Comparison of ENCODE assay signal across 9 cellular contexts in genomic region chr6:46090115-46091079, GRCh38. TPM values are rescaled to one million over a fixed set of nuclear protein-coding genes. Genes with fewer than 3 reads are reported as not detected.
DNase-seq lines count a peak whose midpoint lies in the region; ATAC-seq and TF ChIP-seq lines count a peak whose summit lies in the region.
"Had no signal": no experiment of that assay in that cellular context is flagged by ENCODE, and none has a peak within 500 bp of the region (broad histone marks: within the 10 kb centered on the region; RNA-seq: fewer than 3 reads in every experiment).

No MANE protein-coding gene starts in this region.

- H3K4me1 Mint-ChIP-seq in activated CD4-positive, alpha-beta memory T cell treated with anti-CD3 and anti-CD28 coated beads for 36 hours (ENCODE audit: low read depth): no peaks in the 10 kb centered on the region

- H3K27me3 Mint-ChIP-seq in activated CD4-positive, alpha-beta memory T cell treated with anti-CD3 and anti-CD28 coated beads for 36 hours: peaks cover 30% of the 10 kb centered on the region

- ATAC-seq in HG03469 (IDR thresholded peaks at IDR 0.05; ENCODE audit: unreplicated experiment): no peak

- intact Hi-C loops in activated CD4-positive, alpha-beta memory T cell treated with anti-CD3 and anti-CD28 coated beads for 36 hours (cut with micrococcal nuclease): loop anchor here (1.0 to 5.0 kb wide), 5 partner anchors 48 to 536 kb away; no protein-coding TSS in a partner anchor

- no peak overlapping the region for H3K4me3 Mint-ChIP-seq in activated CD4-positive, alpha-beta memory T cell treated with anti-CD3 and anti-CD28 coated beads for 36 hours
- H3K4me3 Mint-ChIP-seq: activated naive CD8-positive, alpha-beta T cell had no signal

- H3K36me3 Mint-ChIP-seq in activated CD4-positive, alpha-beta memory T cell treated with anti-CD3 and anti-CD28 coated beads for 36 hours: peaks cover 6% of the 10 kb centered on the region

- DNase-seq in DMS 273 treated with DMSO at 0.1 percent for 48 hours (lab: John Stamatoyannopoulos, UW) (peak; percentile 7), HEK293T (ENCODE audit: extremely low spot score) (peak; percentile 72), NCI-H526 (lab: John Stamatoyannopoulos, UW) (peak; percentile 43 to 87), ecto neural progenitor cell (ENCODE audit: low spot score) (peak; percentile 57), medulla oblongata (ENCODE audit: extremely low spot score) (peak; percentile 79)
- DNase-seq in activated CD4-positive, alpha-beta memory T cell treated with anti-CD3 and anti-CD28 coated beads for 36 hours: peak; percentile 73
- DNase-seq in stimulated activated CD8-positive, alpha-beta memory T cell treated with anti-CD3 and anti-CD28 coated beads, Interleukin-15, amount 100 ng/mL, for 48 hours (ENCODE audit: low read depth in 2 of 2): peak; percentile 15 to 34

- peaks cover 16% of the 10 kb centered on the region for H3K9me3 Mint-ChIP-seq in activated CD4-positive, alpha-beta memory T cell treated with anti-CD3 and anti-CD28 coated beads for 36 hours

- POLR2A ChIA-PET in HEK293T (lab: Yijun Ruan, JAX): interaction anchor here (0.7 kb wide), 1 partner anchor 129 kb away, joined by 3 read pairs; no protein-coding TSS in a partner anchor
- POLR2A ChIA-PET in activated CD4-positive, alpha-beta memory T cell treated with anti-CD3 and anti-CD28 coated beads for 36 hours (lab: Charles Lee): no interaction called here

- CTCF ChIA-PET in HEK293T (lab: Yijun Ruan, JAX): interaction anchor here (0.6 to 1.5 kb wide), 15 partner anchors 9 to 606 kb away, joined by 3 to 7 read pairs (median 3); partner anchors contain the start of gene ENPP5
- CTCF ChIA-PET in activated CD4-positive, alpha-beta memory T cell treated with anti-CD3 and anti-CD28 coated beads for 36 hours (lab: Charles Lee): interaction anchor here (0.6 to 2.4 kb wide), 52 partner anchors 10 to 1615 kb away, joined by 3 to 60 read pairs (median 5); partner anchors contain the start of gene ENPP4

- no peak overlapping the region for H3K27ac Mint-ChIP-seq in activated CD4-positive, alpha-beta memory T cell treated with anti-CD3 and anti-CD28 coated beads for 36 hours
- H3K27ac Mint-ChIP-seq: activated naive CD8-positive, alpha-beta T cell had no signal

TF ChIP-seq in HEK293T, 16 proteins besides CTCF, POLR2A, EP300 and RAD21:
- TF ChIP-seq ZNF384 (IDR thresholded peaks at IDR 0.05) (peak; percentile 78), TARDBP (IDR thresholded peaks at IDR 0.05) (no peak), LEF1 (IDR thresholded peaks at IDR 0.05; ENCODE audit: borderline replicate concordance) (no peak), SUZ12 (IDR thresholded peaks at IDR 0.05) (no peak), FOXM1 (IDR thresholded peaks at IDR 0.05; ENCODE audit: borderline replicate concordance) (no peak)

RNA-seq across cellular contexts. Expression of gene ENPP4, which starts 39.4 kb away (rescaled TPM):
- 1 to 10 TPM; 8.5 to 8.8 TPM for total RNA-seq in activated CD4-positive, alpha-beta memory T cell treated with anti-CD3 and anti-CD28 coated beads for 36 hours

Comparison
In these comparisons a context has a peak if more than half of its experiments do, and no peak if none do; other contexts are left out.
1. DNase-seq: peak in every context shown above with its lines; median percentile 79 in medulla oblongata; 73 in activated CD4-positive, alpha-beta memory T cell treated with anti-CD3 and anti-CD28 coated beads for 36 hours; 72 in HEK293T; 65 in NCI-H526; 57 in ecto neural progenitor cell; 24 in stimulated activated CD8-positive, alpha-beta memory T cell treated with anti-CD3 and anti-CD28 coated beads, Interleukin-15, amount 100 ng/mL, for 48 hours; 7 in DMS 273 treated with DMSO at 0.1 percent for 48 hours.